In the genomic region with DNA sequence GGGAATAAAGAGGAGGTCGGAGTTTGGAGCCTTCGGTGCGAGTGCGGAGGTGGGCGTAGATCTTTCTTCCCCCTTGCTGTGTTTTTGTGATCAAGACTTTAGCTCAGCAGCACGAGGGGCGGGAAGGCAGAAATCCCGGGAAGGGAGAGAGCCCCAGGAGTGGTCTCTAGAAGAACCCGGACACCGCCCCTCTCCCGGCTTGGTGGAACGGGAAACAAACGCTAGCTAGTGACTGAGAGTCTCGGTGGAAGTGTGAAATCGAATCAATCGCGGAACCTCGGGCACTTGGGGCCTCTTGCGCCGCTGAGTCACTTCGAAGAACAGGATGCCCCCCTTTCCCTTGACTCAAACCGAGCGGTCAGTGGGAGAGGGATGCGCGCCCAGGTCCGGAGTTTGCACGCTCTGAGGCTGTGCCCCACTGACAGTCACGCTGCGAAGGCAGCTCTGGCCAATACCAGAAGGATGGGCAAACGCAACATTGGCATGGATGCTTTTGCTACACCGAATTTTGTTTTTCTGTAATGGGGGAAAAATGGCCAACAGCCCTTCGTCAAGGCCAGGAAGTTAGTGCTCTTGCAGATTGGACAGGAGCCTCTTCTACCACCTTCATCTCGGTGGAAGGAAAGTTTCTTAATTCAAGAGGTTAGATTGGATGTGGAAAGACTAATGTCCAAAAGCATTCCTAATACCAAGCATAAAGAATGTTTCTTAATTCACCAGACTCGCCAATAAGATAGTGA, we compare ENCODE assay signal across 17 cellular contexts. TPM values are rescaled to one million over a fixed set of nuclear protein-coding genes. Genes with fewer than 3 reads are reported as not detected.
DNase-seq lines count a peak whose midpoint lies in the region; ATAC-seq, FAIRE-seq and TF ChIP-seq lines count a peak whose summit lies in the region.
"Had no signal": no experiment of that assay in that cellular context is flagged by ENCODE, and none has a peak within 500 bp of the region (broad histone marks: within the 10 kb centered on the region; RNA-seq: fewer than 3 reads in every experiment).

No MANE protein-coding gene starts in this region.

- H3K4me3 Mint-ChIP-seq in brain, result peak overlapping the region in 3 of 5 experiments; percentile 77 to 90 (median 80)
- H3K4me3 Mint-ChIP-seq in naive thymus-derived CD8-positive, alpha-beta T cell, result peak overlapping the region; percentile 3 to 70 (median 58)

- H3K9me3 Mint-ChIP-seq in brain, result peaks cover 0 to 7% (median 5%) of the 10 kb centered on the region in 5 experiments
- peaks cover 0 to 10% (median 0%) of the 10 kb centered on the region in 9 donors for H3K9me3 Mint-ChIP-seq in naive thymus-derived CD8-positive, alpha-beta T cell

- peak; percentile 31 for DNase-seq in NCI-H82 (lab: John Stamatoyannopoulos, UW)
- no peak for DNase-seq in NCI-H82 treated with DMSO at 0.1 percent for 48 hours (lab: John Stamatoyannopoulos, UW; ENCODE audit: unreplicated experiment)
- peak; percentile 47 for DNase-seq in GM20000 (ENCODE audit: low spot score)
- no peak for DNase-seq in naive thymus-derived CD8-positive, alpha-beta T cell
- DNase-seq in RCC 7860 (ENCODE audit: low spot score), result no peak
- no peak for DNase-seq in NCI-H1694 treated with DMSO at 0.1 percent for 48 hours (lab: John Stamatoyannopoulos, UW)
- DNase-seq: DMS153, NCI-H226, testis, WERI-Rb-1 had no signal

- peaks cover 56% of the 10 kb centered on the region for H3K4me1 Mint-ChIP-seq in brain
- peaks cover 17 to 57% (median 51%) of the 10 kb centered on the region in 4 donors for H3K4me1 Mint-ChIP-seq in naive thymus-derived CD8-positive, alpha-beta T cell

- no peak for FAIRE-seq in RCC 7860 (lab: Jason Lieb, UNC)
- FAIRE-seq: A549 had no signal

- H3K27ac Mint-ChIP-seq in brain, result peak overlapping the region in 2 of 5 experiments; percentile 8 to 88
- peak overlapping the region in 1 of 10 donors; percentile 44 for H3K27ac Mint-ChIP-seq in naive thymus-derived CD8-positive, alpha-beta T cell

- no peaks in the 10 kb centered on the region for H3K36me3 Mint-ChIP-seq in brain
- H3K36me3 Mint-ChIP-seq in naive thymus-derived CD8-positive, alpha-beta T cell, result peaks cover 0 to 9% (median 0%) of the 10 kb centered on the region in 3 donors

- POLR2A ChIA-PET in naive thymus-derived CD8-positive, alpha-beta T cell (lab: Charles Lee), result interaction anchor here (0.9 kb wide), 1 partner anchor 9 kb away, joined by 3 read pairs; no protein-coding TSS in a partner anchor

- no peak for ATAC-seq in naive thymus-derived CD8-positive, alpha-beta T cell
- ATAC-seq in GM18870 (IDR thresholded peaks at IDR 0.05; ENCODE audit: unreplicated experiment), result no peak
- ATAC-seq: A549 had no signal

- peaks cover 98% of the 10 kb centered on the region for H3K27me3 Mint-ChIP-seq in brain
- peaks cover 51 to 89% (median 77%) of the 10 kb centered on the region in 5 donors for H3K27me3 Mint-ChIP-seq in naive thymus-derived CD8-positive, alpha-beta T cell

- TF ChIP-seq CTCF in GM20000 (IDR thresholded peaks at IDR 0.05; ENCODE audit: extremely low read depth, missing control alignments) (no peak), brain (conservative IDR thresholded peaks at IDR 0.05) (no peak)

RNA-seq across cellular contexts. Expression of gene OLIG3, which starts 1.6 kb away (rescaled TPM):
- polyA plus RNA-seq in brain (ENCODE audit: insufficient read depth, low read depth, low replicate concordance), result not detected
- not detected for total RNA-seq in naive thymus-derived CD8-positive, alpha-beta T cell
- polyA plus RNA-seq in naive thymus-derived CD8-positive, alpha-beta T cell, result not detected
- total RNA-seq: dermis microvascular lymphatic vessel endothelial cell, lung microvascular endothelial cell, renal cortical epithelial cell, testis had no signal
- polyA plus RNA-seq: A549, adipose tissue had no signal

Comparison
In these comparisons a context has a peak if more than half of its experiments do, and no peak if none do; other contexts are left out.
1. DNase-seq: peak in NCI-H82 (single experiment) and GM20000 (single experiment); none in NCI-H82 treated with DMSO at 0.1 percent for 48 hours (single experiment), naive thymus-derived CD8-positive, alpha-beta T cell (0 of 10), RCC 7860 (single experiment) and NCI-H1694 treated with DMSO at 0.1 percent for 48 hours (single experiment).